In genomic region chr9:78239506-78239905, GRCh38 we compare ENCODE assay signal across 9 cellular contexts. TPM values are rescaled to one million over a fixed set of nuclear protein-coding genes. Genes with fewer than 3 reads are reported as not detected.
A peak's percentile ranks its signal among the peaks of the same experiment; 100 is the strongest.
DNase-seq lines count a peak whose midpoint lies in the region; ATAC-seq and TF ChIP-seq lines count a peak whose summit lies in the region.
"Had no signal": no experiment of that assay in that cellular context is flagged by ENCODE, and none has a peak within 500 bp of the region (broad histone marks: within the 10 kb centered on the region; RNA-seq: fewer than 3 reads in every experiment).

No MANE protein-coding gene starts in this region.

- H3K4me3 Mint-ChIP-seq in osteocyte (ENCODE audit: unreplicated experiment): no peak overlapping the region

- H3K27me3 Mint-ChIP-seq in osteocyte (ENCODE audit: unreplicated experiment): no peaks in the 10 kb centered on the region

- peak; percentile 69 for TF ChIP-seq CTCF in epithelial cell of esophagus (IDR thresholded peaks at IDR 0.05; ENCODE audit: insufficient read depth, low read depth, low read length, missing control alignments)
- TF ChIP-seq CTCF in osteocyte (IDR thresholded peaks at IDR 0.05): peak; percentile 30

- H3K27ac Mint-ChIP-seq in osteocyte (ENCODE audit: unreplicated experiment): no peak overlapping the region
- no peak overlapping the region for H3K27ac Mint-ChIP-seq in activated naive CD4-positive, alpha-beta T cell treated with anti-CD3 and anti-CD28 coated beads, Interleukin-2, amount 50 U/mL, for 72 hours

- DNase-seq in ELR (ENCODE audit: low read depth) (peak; percentile 13), NCI-H526 treated with DMSO at 0.1 percent for 48 hours (lab: John Stamatoyannopoulos, UW) (peak; percentile 20), epithelial cell of esophagus (ENCODE audit: low read depth) (peak; percentile 49), osteocyte (ENCODE audit: extremely low spot score, unreplicated experiment) (no peak)
- no peak for DNase-seq in activated naive CD4-positive, alpha-beta T cell treated with anti-CD3 and anti-CD28 coated beads, Interleukin-2, amount 50 U/mL, for 72 hours (ENCODE audit: low spot score in 2 of 2)
- DNase-seq: mesenchymal stem cell had no signal

- ATAC-seq in GM21528 (IDR thresholded peaks at IDR 0.05; ENCODE audit: low FRiP score, unreplicated experiment) (no peak), GM19351 (IDR thresholded peaks at IDR 0.05; ENCODE audit: unreplicated experiment) (no peak), GM19397 (IDR thresholded peaks at IDR 0.05; ENCODE audit: unreplicated experiment) (no peak)
- no peak for ATAC-seq in activated naive CD4-positive, alpha-beta T cell treated with anti-CD3 and anti-CD28 coated beads, Interleukin-2, amount 50 U/mL, for 72 hours

- peaks cover 6% of the 10 kb centered on the region for H3K36me3 Mint-ChIP-seq in osteocyte (ENCODE audit: unreplicated experiment)
- H3K36me3 Mint-ChIP-seq in activated naive CD4-positive, alpha-beta T cell treated with anti-CD3 and anti-CD28 coated beads, Interleukin-2, amount 50 U/mL, for 72 hours: peaks cover 8 to 24% of the 10 kb centered on the region in 2 donors

- H3K9me3 Mint-ChIP-seq in osteocyte (ENCODE audit: unreplicated experiment): no peaks in the 10 kb centered on the region
- H3K9me3 Mint-ChIP-seq in activated naive CD4-positive, alpha-beta T cell treated with anti-CD3 and anti-CD28 coated beads, Interleukin-2, amount 50 U/mL, for 72 hours: peaks cover 0 to 5% of the 10 kb centered on the region in 2 donors

- peaks cover 21% of the 10 kb centered on the region for H3K4me1 Mint-ChIP-seq in osteocyte (ENCODE audit: unreplicated experiment)

- H3K4me3 ChIP-seq in epithelial cell of esophagus (ENCODE audit: low read length): no peak overlapping the region

RNA-seq across cellular contexts. Expression of gene CEP78, which starts 3.6 kb away (rescaled TPM):
- 13.9 and 15.8 TPM in 2 replicates for total RNA-seq in osteocyte
- 10 to 100 TPM; 33.4 to 40.7 TPM for total RNA-seq in activated naive CD4-positive, alpha-beta T cell treated with anti-CD3 and anti-CD28 coated beads, Interleukin-2, amount 50 U/mL, for 72 hours

RNA-seq across cellular contexts. Expression of gene PSAT1, which starts 57.4 kb away (rescaled TPM):
- total RNA-seq in osteocyte: 171 and 179 TPM in 2 replicates
- total RNA-seq in activated naive CD4-positive, alpha-beta T cell treated with anti-CD3 and anti-CD28 coated beads, Interleukin-2, amount 50 U/mL, for 72 hours: 10 to 100 TPM; 57.6 to 93.6 TPM

Comparison
In these comparisons a context has a peak if more than half of its experiments do, and no peak if none do; other contexts are left out.
1. DNase-seq: peak in ELR (single experiment), NCI-H526 treated with DMSO at 0.1 percent for 48 hours (single experiment) and epithelial cell of esophagus (single experiment); none in osteocyte (single experiment) and activated naive CD4-positive, alpha-beta T cell treated with anti-CD3 and anti-CD28 coated beads, Interleukin-2, amount 50 U/mL, for 72 hours (0 of 2).